1 cellular context compared by ENCODE assay signal in the genomic region with DNA sequence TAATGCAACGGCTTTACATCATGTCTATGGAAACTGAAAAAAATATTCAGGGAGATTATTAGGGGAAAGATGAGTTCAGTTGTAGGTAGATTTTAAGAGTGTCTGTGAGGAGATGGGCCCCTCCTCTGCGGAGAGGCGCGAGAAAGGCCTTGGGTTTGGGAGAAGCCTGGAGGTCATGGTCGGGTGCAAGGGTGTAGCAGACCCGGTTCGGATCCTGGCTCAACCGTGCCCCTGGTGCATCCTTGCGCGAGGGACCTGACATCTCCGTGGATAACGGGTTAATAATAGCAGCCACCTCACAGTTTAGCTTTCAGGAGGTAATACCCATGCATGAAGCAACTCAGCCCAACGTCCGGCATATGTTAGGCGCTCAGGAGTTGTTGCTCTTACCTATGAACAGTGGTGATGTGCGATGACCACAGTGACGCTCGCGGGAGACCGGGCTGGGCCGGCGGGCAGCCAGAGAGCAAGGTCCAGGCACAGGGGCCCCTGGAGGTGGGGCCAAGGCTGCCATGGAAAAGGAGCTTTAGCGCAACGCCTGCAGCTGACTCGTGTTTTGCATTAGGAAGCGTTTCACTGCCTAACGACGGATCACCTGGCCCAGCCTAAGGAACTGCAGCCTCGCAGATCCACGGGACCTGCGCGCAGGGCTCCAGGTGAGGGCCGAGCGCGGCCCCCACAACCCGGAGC.
A peak's percentile ranks its signal among the peaks of the same experiment; 100 is the strongest.
TF ChIP-seq lines count a peak whose summit lies in the region.

No MANE protein-coding gene starts in this region.

TF ChIP-seq in HepG2, 621 proteins besides CTCF, POLR2A, EP300 and RAD21 (continued from another document and continues in another):
- TF ChIP-seq TFAP4 (IDR thresholded peaks at IDR 0.05; ENCODE audit: borderline replicate concordance, low read depth): peak; percentile 61; the same call in 1 of the 2 replicates
- TF ChIP-seq SALL1 (CRISPR knock-in tag; IDR thresholded peaks at IDR 0.05): peak; percentile 43; the same call in 1 of the 2 replicates
- TF ChIP-seq SNAPC5 (CRISPR knock-in tag; IDR thresholded peaks at IDR 0.05; ENCODE audit: borderline replicate concordance): no peak
- no peak for TF ChIP-seq JDP2 (CRISPR knock-in tag; IDR thresholded peaks at IDR 0.05; ENCODE audit: borderline replicate concordance)
- TF ChIP-seq MAX (IDR thresholded peaks at IDR 0.05): 0 out of 2 replicates have a peak, but pooled peaks have one; percentile 16
- TF ChIP-seq ZBTB20 (CRISPR knock-in tag; IDR thresholded peaks at IDR 0.05; ENCODE audit: borderline replicate concordance, low read depth): no peak
- TF ChIP-seq, protein P1, sequence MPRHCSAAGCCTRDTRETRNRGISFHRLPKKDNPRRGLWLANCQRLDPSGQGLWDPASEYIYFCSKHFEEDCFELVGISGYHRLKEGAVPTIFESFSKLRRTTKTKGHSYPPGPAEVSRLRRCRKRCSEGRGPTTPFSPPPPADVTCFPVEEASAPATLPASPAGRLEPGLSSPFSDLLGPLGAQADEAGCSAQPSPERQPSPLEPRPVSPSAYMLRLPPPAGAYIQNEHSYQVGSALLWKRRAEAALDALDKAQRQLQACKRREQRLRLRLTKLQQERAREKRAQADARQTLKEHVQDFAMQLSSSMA (CRISPR knock-in tag; IDR thresholded peaks at IDR 0.05): 0 out of 2 replicates have a peak, but pooled peaks have one; percentile 39
- TF ChIP-seq GABPB1 (CRISPR knock-in tag; IDR thresholded peaks at IDR 0.05): peak; percentile 43; the same call in 1 of the 2 replicates
- no peak for TF ChIP-seq CHD4 (IDR thresholded peaks at IDR 0.05; ENCODE audit: borderline replicate concordance, low read length)
- TF ChIP-seq, protein P2, sequence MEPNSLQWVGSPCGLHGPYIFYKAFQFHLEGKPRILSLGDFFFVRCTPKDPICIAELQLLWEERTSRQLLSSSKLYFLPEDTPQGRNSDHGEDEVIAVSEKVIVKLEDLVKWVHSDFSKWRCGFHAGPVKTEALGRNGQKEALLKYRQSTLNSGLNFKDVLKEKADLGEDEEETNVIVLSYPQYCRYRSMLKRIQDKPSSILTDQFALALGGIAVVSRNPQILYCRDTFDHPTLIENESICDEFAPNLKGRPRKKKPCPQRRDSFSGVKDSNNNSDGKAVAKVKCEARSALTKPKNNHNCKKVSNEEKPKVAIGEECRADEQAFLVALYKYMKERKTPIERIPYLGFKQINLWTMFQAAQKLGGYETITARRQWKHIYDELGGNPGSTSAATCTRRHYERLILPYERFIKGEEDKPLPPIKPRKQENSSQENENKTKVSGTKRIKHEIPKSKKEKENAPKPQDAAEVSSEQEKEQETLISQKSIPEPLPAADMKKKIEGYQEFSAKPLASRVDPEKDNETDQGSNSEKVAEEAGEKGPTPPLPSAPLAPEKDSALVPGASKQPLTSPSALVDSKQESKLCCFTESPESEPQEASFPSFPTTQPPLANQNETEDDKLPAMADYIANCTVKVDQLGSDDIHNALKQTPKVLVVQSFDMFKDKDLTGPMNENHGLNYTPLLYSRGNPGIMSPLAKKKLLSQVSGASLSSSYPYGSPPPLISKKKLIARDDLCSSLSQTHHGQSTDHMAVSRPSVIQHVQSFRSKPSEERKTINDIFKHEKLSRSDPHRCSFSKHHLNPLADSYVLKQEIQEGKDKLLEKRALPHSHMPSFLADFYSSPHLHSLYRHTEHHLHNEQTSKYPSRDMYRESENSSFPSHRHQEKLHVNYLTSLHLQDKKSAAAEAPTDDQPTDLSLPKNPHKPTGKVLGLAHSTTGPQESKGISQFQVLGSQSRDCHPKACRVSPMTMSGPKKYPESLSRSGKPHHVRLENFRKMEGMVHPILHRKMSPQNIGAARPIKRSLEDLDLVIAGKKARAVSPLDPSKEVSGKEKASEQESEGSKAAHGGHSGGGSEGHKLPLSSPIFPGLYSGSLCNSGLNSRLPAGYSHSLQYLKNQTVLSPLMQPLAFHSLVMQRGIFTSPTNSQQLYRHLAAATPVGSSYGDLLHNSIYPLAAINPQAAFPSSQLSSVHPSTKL (CRISPR knock-in tag; IDR thresholded peaks at IDR 0.05): 0 out of 2 replicates have a peak, but pooled peaks have one; percentile 38
- TF ChIP-seq MTA1 (CRISPR knock-in tag; IDR thresholded peaks at IDR 0.05; ENCODE audit: borderline replicate concordance): peak; percentile 47; the same call in 1 of the 2 replicates
- TF ChIP-seq UBTF (CRISPR knock-in tag; IDR thresholded peaks at IDR 0.05): peak; percentile 37; the same call in 1 of the 2 replicates
- no peak for TF ChIP-seq FOXJ3 (CRISPR knock-in tag; IDR thresholded peaks at IDR 0.05; ENCODE audit: borderline replicate concordance)
- 0 out of 2 replicates have a peak, but pooled peaks have one; percentile 6 for TF ChIP-seq TCF7 (IDR thresholded peaks at IDR 0.05; ENCODE audit: low read depth)
- TF ChIP-seq YY1 (IDR thresholded peaks at IDR 0.05; ENCODE audit: insufficient read depth, insufficient replicate concordance, low read depth, low read length): peak; percentile 14
- TF ChIP-seq, protein P3, sequence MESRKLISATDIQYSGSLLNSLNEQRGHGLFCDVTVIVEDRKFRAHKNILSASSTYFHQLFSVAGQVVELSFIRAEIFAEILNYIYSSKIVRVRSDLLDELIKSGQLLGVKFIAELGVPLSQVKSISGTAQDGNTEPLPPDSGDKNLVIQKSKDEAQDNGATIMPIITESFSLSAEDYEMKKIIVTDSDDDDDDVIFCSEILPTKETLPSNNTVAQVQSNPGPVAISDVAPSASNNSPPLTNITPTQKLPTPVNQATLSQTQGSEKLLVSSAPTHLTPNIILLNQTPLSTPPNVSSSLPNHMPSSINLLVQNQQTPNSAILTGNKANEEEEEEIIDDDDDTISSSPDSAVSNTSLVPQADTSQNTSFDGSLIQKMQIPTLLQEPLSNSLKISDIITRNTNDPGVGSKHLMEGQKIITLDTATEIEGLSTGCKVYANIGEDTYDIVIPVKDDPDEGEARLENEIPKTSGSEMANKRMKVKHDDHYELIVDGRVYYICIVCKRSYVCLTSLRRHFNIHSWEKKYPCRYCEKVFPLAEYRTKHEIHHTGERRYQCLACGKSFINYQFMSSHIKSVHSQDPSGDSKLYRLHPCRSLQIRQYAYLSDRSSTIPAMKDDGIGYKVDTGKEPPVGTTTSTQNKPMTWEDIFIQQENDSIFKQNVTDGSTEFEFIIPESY (CRISPR knock-in tag; IDR thresholded peaks at IDR 0.05): peak; percentile 67; the same call in 1 of the 2 replicates
- TF ChIP-seq PAXIP1 (CRISPR knock-in tag; conservative IDR thresholded peaks at IDR 0.05): peak; percentile 53
- TF ChIP-seq ZMYM4 (CRISPR knock-in tag; IDR thresholded peaks at IDR 0.05): peak; percentile 53; the same call in 1 of the 2 replicates
- TF ChIP-seq ZBTB38 (CRISPR knock-in tag; IDR thresholded peaks at IDR 0.05): 0 out of 2 replicates have a peak, but pooled peaks have one; percentile 12
- TF ChIP-seq NFYC (CRISPR knock-in tag; IDR thresholded peaks at IDR 0.05): no peak
- no peak for TF ChIP-seq ZSCAN12 (CRISPR knock-in tag; IDR thresholded peaks at IDR 0.05)
- TF ChIP-seq SRSF1 (optimal IDR thresholded peaks at IDR 0.05; ENCODE audit: low read depth, low read length): peak; percentile 30
- 0 out of 2 replicates have a peak, but pooled peaks have one; percentile 33 for TF ChIP-seq FOXC1 (CRISPR knock-in tag; IDR thresholded peaks at IDR 0.05; ENCODE audit: borderline replicate concordance)
- TF ChIP-seq, protein P4, sequence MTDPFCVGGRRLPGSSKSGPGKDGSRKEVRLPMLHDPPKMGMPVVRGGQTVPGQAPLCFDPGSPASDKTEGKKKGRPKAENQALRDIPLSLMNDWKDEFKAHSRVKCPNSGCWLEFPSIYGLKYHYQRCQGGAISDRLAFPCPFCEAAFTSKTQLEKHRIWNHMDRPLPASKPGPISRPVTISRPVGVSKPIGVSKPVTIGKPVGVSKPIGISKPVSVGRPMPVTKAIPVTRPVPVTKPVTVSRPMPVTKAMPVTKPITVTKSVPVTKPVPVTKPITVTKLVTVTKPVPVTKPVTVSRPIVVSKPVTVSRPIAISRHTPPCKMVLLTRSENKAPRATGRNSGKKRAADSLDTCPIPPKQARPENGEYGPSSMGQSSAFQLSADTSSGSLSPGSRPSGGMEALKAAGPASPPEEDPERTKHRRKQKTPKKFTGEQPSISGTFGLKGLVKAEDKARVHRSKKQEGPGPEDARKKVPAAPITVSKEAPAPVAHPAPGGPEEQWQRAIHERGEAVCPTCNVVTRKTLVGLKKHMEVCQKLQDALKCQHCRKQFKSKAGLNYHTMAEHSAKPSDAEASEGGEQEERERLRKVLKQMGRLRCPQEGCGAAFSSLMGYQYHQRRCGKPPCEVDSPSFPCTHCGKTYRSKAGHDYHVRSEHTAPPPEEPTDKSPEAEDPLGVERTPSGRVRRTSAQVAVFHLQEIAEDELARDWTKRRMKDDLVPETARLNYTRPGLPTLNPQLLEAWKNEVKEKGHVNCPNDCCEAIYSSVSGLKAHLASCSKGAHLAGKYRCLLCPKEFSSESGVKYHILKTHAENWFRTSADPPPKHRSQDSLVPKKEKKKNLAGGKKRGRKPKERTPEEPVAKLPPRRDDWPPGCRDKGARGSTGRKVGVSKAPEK (CRISPR knock-in tag; IDR thresholded peaks at IDR 0.05; ENCODE audit: borderline replicate concordance): no peak
- TF ChIP-seq POGZ (CRISPR knock-in tag; IDR thresholded peaks at IDR 0.05): peak; percentile 22; the same call in 1 of the 2 replicates
